In genomic region chr1:25895365-25895990, GRCh38 we compare ENCODE assay signal across 8 cellular contexts. TPM values are rescaled to one million over a fixed set of nuclear protein-coding genes. Genes with fewer than 3 reads are reported as not detected.
DNase-seq lines count a peak whose midpoint lies in the region; ATAC-seq and TF ChIP-seq lines count a peak whose summit lies in the region.

No MANE protein-coding gene starts in this region.

- peaks cover 14% of the 10 kb centered on the region for H3K36me3 ChIP-seq in Panc1 (ENCODE audit: control insufficient read depth, insufficient read depth, low read length)

- peak; percentile 89 for DNase-seq in DMS114 treated with DMSO at 0.1 percent for 48 hours (lab: John Stamatoyannopoulos, UW; ENCODE audit: unreplicated experiment)
- peak; percentile 64 for DNase-seq in Panc1 (ENCODE audit: low read depth, low spot score)
- peak; percentile 87 for DNase-seq in activated T-cell treated with anti-CD3 and anti-CD28 coated beads for 48 hours (ENCODE audit: low read depth)
- peak; percentile 90 for DNase-seq in epithelial cell of esophagus (ENCODE audit: low read depth)
- peak; percentile 93 for DNase-seq in myocyte (ENCODE audit: low read depth)
- DNase-seq in stimulated activated CD8-positive, alpha-beta memory T cell treated with anti-CD3 and anti-CD28 coated beads, Interleukin-7, amount 100 ng/mL, for 24 hours (ENCODE audit: low read depth), result peak; percentile 75

- in situ Hi-C loops in Panc1 (cut with HindIII; ENCODE audit: low pct_unique_long_range_greater_than_20kb, low sequenced_read_pairs), result loop anchor here (5.0 kb wide), 1 partner anchor 102 kb away; the partner anchor contains the start of gene PAFAH2

- intact Hi-C loops in Panc1 (cut with micrococcal nuclease; ENCODE audit: unreplicated experiment), result loop anchor here (1.0 kb wide), 1 partner anchor 103 kb away; the partner anchor contains the start of gene PAFAH2

- no TSS peak for BruUV-seq in Panc1 (replicated peaks; lab: Mats Ljungman, UMichigan)

- TF ChIP-seq CTCF in LNCAP (IDR thresholded peaks at IDR 0.05) (peak; percentile 72), Panc1 (IDR thresholded peaks at IDR 0.05) (peak; percentile 98), epithelial cell of esophagus (IDR thresholded peaks at IDR 0.05; ENCODE audit: insufficient read depth, low read depth, low read length, missing control alignments) (peak; percentile 95)

- H3K4me3 ChIP-seq in Panc1 (ENCODE audit: low read depth in 2 of 2, low read length in 2 of 2) (no peak overlapping the region), epithelial cell of esophagus (ENCODE audit: low read length) (no peak overlapping the region)

- ATAC-seq in GM21786 (IDR thresholded peaks at IDR 0.05; ENCODE audit: unreplicated experiment) (peak; percentile 72), Panc1 (peak; percentile 81)

- peaks cover 47% of the 10 kb centered on the region for H3K4me1 ChIP-seq in Panc1 (ENCODE audit: control insufficient read depth, insufficient read depth, low read length)

- H3K9me3 ChIP-seq in Panc1 (ENCODE audit: control insufficient read depth, insufficient read depth, low read depth, low read length), result no peaks in the 10 kb centered on the region

- H3K27me3 ChIP-seq in Panc1 (ENCODE audit: control insufficient read depth, insufficient read depth, low read length), result no peaks in the 10 kb centered on the region

- POLR2A ChIA-PET in Panc1 (lab: Charles Lee), result interaction anchor here (0.6 to 0.7 kb wide), 2 partner anchors 73 to 100 kb away, joined by 4 to 14 read pairs; no protein-coding TSS in a partner anchor

- CTCF ChIA-PET in Panc1 (lab: Charles Lee), result interaction anchor here (0.6 to 4.2 kb wide), 11 partner anchors 10 to 1185 kb away, joined by 3 to 56 read pairs (median 4); partner anchors contain the start of genes PAFAH2 and STMN1

- H3K27ac ChIP-seq in Panc1 (ENCODE audit: low read length), result peak overlapping the region; percentile 74

RNA-seq across cellular contexts. Expression of gene STMN1, which starts 10.7 kb away (rescaled TPM):
- total RNA-seq in Panc1 (2021; ENCODE audit: unreplicated experiment) (316 TPM), myocyte (138 and 179 TPM in 2 replicates)
- 199 TPM for polyA plus RNA-seq in Panc1 (2012; ENCODE audit: insufficient read length)
- polyA plus RNA-seq in myocyte (2012), result 373 TPM

RNA-seq across cellular contexts. Expression of gene PAQR7, which starts 20.0 kb away (rescaled TPM):
- total RNA-seq in Panc1 (2021; ENCODE audit: unreplicated experiment) (30.9 TPM), myocyte (6.3 and 9.8 TPM in 2 replicates)
- 28.7 TPM for polyA plus RNA-seq in Panc1 (2012; ENCODE audit: insufficient read length)
- polyA plus RNA-seq in myocyte (2012), result 21.8 TPM

RNA-seq across cellular contexts. Expression of gene AUNIP, which starts 36.2 kb away (rescaled TPM):
- total RNA-seq in Panc1 (2021; ENCODE audit: unreplicated experiment), result 12.2 TPM
- 3.1 TPM for polyA plus RNA-seq in Panc1 (2012; ENCODE audit: insufficient read length)
- 0.70 and 2.3 TPM in 2 replicates for total RNA-seq in myocyte
- polyA plus RNA-seq in myocyte (2012), result 0.90 TPM
